Comparison of ENCODE assay signal across 15 cellular contexts in genomic region chr6:161227004-161227950, GRCh38. TPM values are rescaled to one million over a fixed set of nuclear protein-coding genes. Genes with fewer than 3 reads are reported as not detected.
DNase-seq lines count a peak whose midpoint lies in the region; ATAC-seq and TF ChIP-seq lines count a peak whose summit lies in the region.
"Had no signal": no experiment of that assay in that cellular context is flagged by ENCODE, and none has a peak within 500 bp of the region (broad histone marks: within the 10 kb centered on the region; RNA-seq: fewer than 3 reads in every experiment).

No MANE protein-coding gene starts in this region.

- DNase-seq in BE2C: peak; percentile 20
- no peak for DNase-seq in activated T-helper 2 cell treated with anti-CD3 and anti-CD28 coated beads, Interferon-gamma antibody, Interleukin-2, Interleukin-4, amounts not matched to agents 10 μg/mL and 5 μg/mL and 100 μg/mL, durations not matched to agents 14 hours and 24 hours and 36 hours (ENCODE audit: low spot score)
- DNase-seq in hepatocyte (ENCODE audit: low spot score): no peak
- no peak for DNase-seq in ACHN
- DNase-seq in retina: no peak
- no peak for DNase-seq in globus pallidus (ENCODE audit: low spot score)
- DNase-seq: AML-193, colonic mucosa, hippocampal formation, NCI-H446 had no signal

- H3K9me3 ChIP-seq in BE2C: no peaks in the 10 kb centered on the region
- no peaks in the 10 kb centered on the region for H3K9me3 ChIP-seq in hepatocyte (ENCODE audit: low read depth)
- H3K9me3 ChIP-seq: colonic mucosa, thoracic aorta had no signal

- peaks cover 6% of the 10 kb centered on the region for H3K9me3 Mint-ChIP-seq in activated T-helper 2 cell treated with anti-CD3 and anti-CD28 coated beads, Interferon-gamma antibody, Interleukin-2, Interleukin-4, amounts not matched to agents 10 μg/mL and 5 μg/mL and 100 μg/mL, durations not matched to agents 14 hours and 24 hours and 36 hours

- no peak overlapping the region for H3K4me2 ChIP-seq in hepatocyte

- H4K20me1 ChIP-seq in hepatocyte (ENCODE audit: insufficient read depth, poor library complexity, severe bottlenecking): no peaks in the 10 kb centered on the region

- no peaks in the 10 kb centered on the region for H3K36me3 ChIP-seq in BE2C
- H3K36me3 ChIP-seq in hepatocyte (replicated peaks; ENCODE audit: insufficient read depth, low read depth): no peaks in the 10 kb centered on the region
- H3K36me3 ChIP-seq: colonic mucosa, thoracic aorta had no signal

- 76% methylated on average over 15 of the region's 15 CpGs for WGBS in hepatocyte (ENCODE audit: low lambda C conversion rate, missing lambda C conversion rate)

- in situ Hi-C loops in ACHN (cut with HindIII; ENCODE audit: low pct_ligation_motif_present, low pct_unique_long_range_greater_than_20kb, low sequenced_read_pairs): no loop called here

- peaks cover 2% of the 10 kb centered on the region for H3K79me2 ChIP-seq in hepatocyte

- peak overlapping the region; percentile 19 for H3K4me3 Mint-ChIP-seq in activated T-helper 2 cell treated with anti-CD3 and anti-CD28 coated beads, Interferon-gamma antibody, Interleukin-2, Interleukin-4, amounts not matched to agents 10 μg/mL and 5 μg/mL and 100 μg/mL, durations not matched to agents 14 hours and 24 hours and 36 hours (ENCODE audit: low read depth)
- H3K4me3 Mint-ChIP-seq: memory B cell had no signal

- peak overlapping the region; percentile 87 for H3K27ac Mint-ChIP-seq in activated T-helper 2 cell treated with anti-CD3 and anti-CD28 coated beads, Interferon-gamma antibody, Interleukin-2, Interleukin-4, amounts not matched to agents 10 μg/mL and 5 μg/mL and 100 μg/mL, durations not matched to agents 14 hours and 24 hours and 36 hours
- H3K27ac Mint-ChIP-seq: memory B cell had no signal

- H3K4me1 ChIP-seq in BE2C: peaks cover 2% of the 10 kb centered on the region; the same call in 1 of the 2 replicates
- H3K4me1 ChIP-seq in hepatocyte (ENCODE audit: insufficient read depth): peaks cover 25% of the 10 kb centered on the region
- H3K4me1 ChIP-seq: colonic mucosa had no signal

- H2AFZ ChIP-seq in hepatocyte: no peak overlapping the region

- intact Hi-C loops in activated T-helper 2 cell treated with anti-CD3 and anti-CD28 coated beads, Interferon-gamma antibody, Interleukin-2, Interleukin-4, amounts not matched to agents 10 μg/mL and 5 μg/mL and 100 μg/mL, durations not matched to agents 14 hours and 24 hours and 36 hours (cut with micrococcal nuclease): loop anchor here (5.0 kb wide), 3 partner anchors 100 to 235 kb away; partner anchors contain the start of gene MAP3K4

- no peak for TF ChIP-seq CTCF in BE2C (IDR thresholded peaks at IDR 0.05; ENCODE audit: low read depth, low read length)
- TF ChIP-seq CTCF in hepatocyte (IDR thresholded peaks at IDR 0.05; ENCODE audit: poor library complexity): no peak

- ATAC-seq in GM18870 (IDR thresholded peaks at IDR 0.05; ENCODE audit: unreplicated experiment) (peak; percentile 2), GM21825 (IDR thresholded peaks at IDR 0.05; ENCODE audit: unreplicated experiment) (no peak)

- H3K27ac ChIP-seq in hepatocyte: peak overlapping the region; percentile 67
- H3K27ac ChIP-seq: colonic mucosa, RWPE1 had no signal

- no peaks in the 10 kb centered on the region for H3K27me3 Mint-ChIP-seq in activated T-helper 2 cell treated with anti-CD3 and anti-CD28 coated beads, Interferon-gamma antibody, Interleukin-2, Interleukin-4, amounts not matched to agents 10 μg/mL and 5 μg/mL and 100 μg/mL, durations not matched to agents 14 hours and 24 hours and 36 hours (ENCODE audit: low read depth)

- peaks cover 55% of the 10 kb centered on the region for H3K4me1 Mint-ChIP-seq in activated T-helper 2 cell treated with anti-CD3 and anti-CD28 coated beads, Interferon-gamma antibody, Interleukin-2, Interleukin-4, amounts not matched to agents 10 μg/mL and 5 μg/mL and 100 μg/mL, durations not matched to agents 14 hours and 24 hours and 36 hours (ENCODE audit: low read depth)

- H3K9me2 ChIP-seq in hepatocyte (replicated peaks; ENCODE audit: insufficient read depth): no peaks in the 10 kb centered on the region

- H3K27me3 ChIP-seq in BE2C: no peaks in the 10 kb centered on the region
- H3K27me3 ChIP-seq in hepatocyte: no peaks in the 10 kb centered on the region
- H3K27me3 ChIP-seq: colonic mucosa had no signal

- peaks cover 26% of the 10 kb centered on the region for H3K36me3 Mint-ChIP-seq in activated T-helper 2 cell treated with anti-CD3 and anti-CD28 coated beads, Interferon-gamma antibody, Interleukin-2, Interleukin-4, amounts not matched to agents 10 μg/mL and 5 μg/mL and 100 μg/mL, durations not matched to agents 14 hours and 24 hours and 36 hours (ENCODE audit: low read depth)

- H3K4me3 ChIP-seq in BE2C (ENCODE audit: low read depth, low read length) (no peak overlapping the region), hepatocyte (no peak overlapping the region)
- H3K4me3 ChIP-seq: colonic mucosa, thoracic aorta had no signal

RNA-seq across cellular contexts. Expression of gene AGPAT4, which starts 46.6 kb away (rescaled TPM):
- polyA plus RNA-seq in BE2C (2012; ENCODE audit: insufficient read depth, insufficient read length, low read depth): 8.2 TPM
- 7.3 and 7.5 TPM in 2 replicates for total RNA-seq in activated T-helper 2 cell treated with anti-CD3 and anti-CD28 coated beads, Interferon-gamma antibody, Interleukin-2, Interleukin-4, amounts not matched to agents 10 μg/mL and 5 μg/mL and 100 μg/mL, durations not matched to agents 14 hours and 24 hours and 36 hours
- 7.7 and 10.6 TPM in 2 replicates for total RNA-seq in hepatocyte
- 11.8 and 14.5 TPM in 2 replicates for polyA plus RNA-seq in hepatocyte
